Comparison of ENCODE assay signal across 1 cellular context in genomic region chr22:36340621-36341020, GRCh38.
TF ChIP-seq lines count a peak whose summit lies in the region.

No MANE protein-coding gene starts in this region.

TF ChIP-seq in HepG2, 621 proteins besides CTCF, POLR2A, EP300 and RAD21 (continued from another document and continues in another):
- no peak for TF ChIP-seq ZNF746 (CRISPR knock-in tag; IDR thresholded peaks at IDR 0.05)
- TF ChIP-seq SAP130 (CRISPR knock-in tag; IDR thresholded peaks at IDR 0.05; ENCODE audit: low read depth): 0 out of 2 replicates have a peak, but pooled peaks have one; percentile 32
- TF ChIP-seq ZSCAN9 (CRISPR knock-in tag; IDR thresholded peaks at IDR 0.05; ENCODE audit: borderline replicate concordance): no peak
- TF ChIP-seq HNF4A (CRISPR knock-in tag; IDR thresholded peaks at IDR 0.05): 0 out of 2 replicates have a peak, but pooled peaks have one; percentile 4
- TF ChIP-seq ZFP41 (CRISPR knock-in tag; IDR thresholded peaks at IDR 0.05; ENCODE audit: borderline replicate concordance): no peak
- peak; percentile 26; the same call in 1 of the 2 replicates for TF ChIP-seq NCOR1 (IDR thresholded peaks at IDR 0.05; ENCODE audit: borderline replicate concordance, low read length)
- TF ChIP-seq ZNF549 (CRISPR knock-in tag; IDR thresholded peaks at IDR 0.05): no peak
- no peak for TF ChIP-seq ZBTB44 (CRISPR knock-in tag; IDR thresholded peaks at IDR 0.05)
- no peak for TF ChIP-seq ZFP91 (CRISPR knock-in tag; IDR thresholded peaks at IDR 0.05; ENCODE audit: borderline replicate concordance)
- no peak for TF ChIP-seq IRF9 (CRISPR knock-in tag; IDR thresholded peaks at IDR 0.05; ENCODE audit: borderline replicate concordance)
- TF ChIP-seq, protein P1, sequence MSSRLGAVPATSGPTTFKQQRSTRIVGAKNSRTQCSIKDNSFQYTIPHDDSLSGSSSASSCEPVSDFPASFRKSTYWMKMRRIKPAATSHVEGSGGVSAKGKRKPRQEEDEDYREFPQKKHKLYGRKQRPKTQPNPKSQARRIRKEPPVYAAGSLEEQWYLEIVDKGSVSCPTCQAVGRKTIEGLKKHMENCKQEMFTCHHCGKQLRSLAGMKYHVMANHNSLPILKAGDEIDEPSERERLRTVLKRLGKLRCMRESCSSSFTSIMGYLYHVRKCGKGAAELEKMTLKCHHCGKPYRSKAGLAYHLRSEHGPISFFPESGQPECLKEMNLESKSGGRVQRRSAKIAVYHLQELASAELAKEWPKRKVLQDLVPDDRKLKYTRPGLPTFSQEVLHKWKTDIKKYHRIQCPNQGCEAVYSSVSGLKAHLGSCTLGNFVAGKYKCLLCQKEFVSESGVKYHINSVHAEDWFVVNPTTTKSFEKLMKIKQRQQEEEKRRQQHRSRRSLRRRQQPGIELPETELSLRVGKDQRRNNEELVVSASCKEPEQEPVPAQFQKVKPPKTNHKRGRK (CRISPR knock-in tag; IDR thresholded peaks at IDR 0.05): no peak
- TF ChIP-seq, protein P2, sequence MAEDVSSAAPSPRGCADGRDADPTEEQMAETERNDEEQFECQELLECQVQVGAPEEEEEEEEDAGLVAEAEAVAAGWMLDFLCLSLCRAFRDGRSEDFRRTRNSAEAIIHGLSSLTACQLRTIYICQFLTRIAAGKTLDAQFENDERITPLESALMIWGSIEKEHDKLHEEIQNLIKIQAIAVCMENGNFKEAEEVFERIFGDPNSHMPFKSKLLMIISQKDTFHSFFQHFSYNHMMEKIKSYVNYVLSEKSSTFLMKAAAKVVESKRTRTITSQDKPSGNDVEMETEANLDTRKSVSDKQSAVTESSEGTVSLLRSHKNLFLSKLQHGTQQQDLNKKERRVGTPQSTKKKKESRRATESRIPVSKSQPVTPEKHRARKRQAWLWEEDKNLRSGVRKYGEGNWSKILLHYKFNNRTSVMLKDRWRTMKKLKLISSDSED (CRISPR knock-in tag; IDR thresholded peaks at IDR 0.05): no peak
- no peak for TF ChIP-seq NFE2L1 (CRISPR knock-in tag; IDR thresholded peaks at IDR 0.05; ENCODE audit: borderline replicate concordance)
- TF ChIP-seq NR2F6 (IDR thresholded peaks at IDR 0.05): no peak; the same call in 1 of the 2 replicates
- TF ChIP-seq NR2F6 (CRISPR knock-in tag; IDR thresholded peaks at IDR 0.05): peak; percentile 71; the same call in 1 of the 2 replicates
- TF ChIP-seq RXRB (CRISPR knock-in tag; IDR thresholded peaks at IDR 0.05; ENCODE audit: borderline replicate concordance): 0 out of 2 replicates have a peak, but pooled peaks have one; percentile 18
- TF ChIP-seq CHD2 (IDR thresholded peaks at IDR 0.05; ENCODE audit: low read depth, low read length): no peak
- TF ChIP-seq ZNF878 (CRISPR knock-in tag; IDR thresholded peaks at IDR 0.05): no peak
- TF ChIP-seq FLYWCH1 (CRISPR knock-in tag; IDR thresholded peaks at IDR 0.05): no peak
- 0 out of 2 replicates have a peak, but pooled peaks have one; percentile 9 for TF ChIP-seq AKAP8 (CRISPR knock-in tag; IDR thresholded peaks at IDR 0.05)
- no peak for TF ChIP-seq KAT2B (IDR thresholded peaks at IDR 0.05; ENCODE audit: borderline replicate concordance, low read depth, low read length)
- no peak for TF ChIP-seq HOXD1 (CRISPR knock-in tag; IDR thresholded peaks at IDR 0.05)
- no peak for TF ChIP-seq ZEB1 (IDR thresholded peaks at IDR 0.05; ENCODE audit: insufficient replicate concordance, low read depth)
- TF ChIP-seq MTF2 (CRISPR knock-in tag; IDR thresholded peaks at IDR 0.05; ENCODE audit: borderline replicate concordance): no peak
- no peak for TF ChIP-seq POLR2AphosphoS2 (IDR thresholded peaks at IDR 0.05; ENCODE audit: low read depth, low read length)
- no peak for TF ChIP-seq TOE1 (CRISPR knock-in tag; IDR thresholded peaks at IDR 0.05)
- no peak for TF ChIP-seq SSRP1 (CRISPR knock-in tag; IDR thresholded peaks at IDR 0.05)
- TF ChIP-seq DMAP1 (CRISPR knock-in tag; IDR thresholded peaks at IDR 0.05): no peak
- TF ChIP-seq ZNF709 (CRISPR knock-in tag; IDR thresholded peaks at IDR 0.05): 0 out of 2 replicates have a peak, but pooled peaks have one; percentile 50
- no peak for TF ChIP-seq ZNF703 (CRISPR knock-in tag; IDR thresholded peaks at IDR 0.05; ENCODE audit: borderline replicate concordance)
- no peak for TF ChIP-seq CEBPB (IDR thresholded peaks at IDR 0.05; ENCODE audit: borderline replicate concordance, low read depth, low read length)
- no peak for TF ChIP-seq AHR (CRISPR knock-in tag; IDR thresholded peaks at IDR 0.05)
- no peak for TF ChIP-seq TCF7L2 (IDR thresholded peaks at IDR 0.05; ENCODE audit: low read depth, low read length)
- 0 out of 4 replicates have a peak, but pooled peaks of 1 of the 2 experiments have one; percentile 39 for TF ChIP-seq NR2F1 (CRISPR knock-in tag; IDR thresholded peaks at IDR 0.05)
- TF ChIP-seq ZBTB38 (CRISPR knock-in tag; IDR thresholded peaks at IDR 0.05): no peak; the same call in 1 of the 2 replicates
- no peak for TF ChIP-seq KMT2A (CRISPR knock-in tag; IDR thresholded peaks at IDR 0.05)
- TF ChIP-seq JUNB (CRISPR knock-in tag; IDR thresholded peaks at IDR 0.05; ENCODE audit: borderline replicate concordance): no peak
- TF ChIP-seq, protein P3, sequence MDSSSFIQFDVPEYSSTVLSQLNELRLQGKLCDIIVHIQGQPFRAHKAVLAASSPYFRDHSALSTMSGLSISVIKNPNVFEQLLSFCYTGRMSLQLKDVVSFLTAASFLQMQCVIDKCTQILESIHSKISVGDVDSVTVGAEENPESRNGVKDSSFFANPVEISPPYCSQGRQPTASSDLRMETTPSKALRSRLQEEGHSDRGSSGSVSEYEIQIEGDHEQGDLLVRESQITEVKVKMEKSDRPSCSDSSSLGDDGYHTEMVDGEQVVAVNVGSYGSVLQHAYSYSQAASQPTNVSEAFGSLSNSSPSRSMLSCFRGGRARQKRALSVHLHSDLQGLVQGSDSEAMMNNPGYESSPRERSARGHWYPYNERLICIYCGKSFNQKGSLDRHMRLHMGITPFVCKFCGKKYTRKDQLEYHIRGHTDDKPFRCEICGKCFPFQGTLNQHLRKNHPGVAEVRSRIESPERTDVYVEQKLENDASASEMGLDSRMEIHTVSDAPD (CRISPR knock-in tag; IDR thresholded peaks at IDR 0.05): no peak
- no peak for TF ChIP-seq ZNF777 (CRISPR knock-in tag; IDR thresholded peaks at IDR 0.05)
- 0 out of 2 replicates have a peak, but pooled peaks have one; percentile 56 for TF ChIP-seq U2AF2 (IDR thresholded peaks at IDR 0.05; ENCODE audit: low read depth, low read length)
- TF ChIP-seq, protein P4, sequence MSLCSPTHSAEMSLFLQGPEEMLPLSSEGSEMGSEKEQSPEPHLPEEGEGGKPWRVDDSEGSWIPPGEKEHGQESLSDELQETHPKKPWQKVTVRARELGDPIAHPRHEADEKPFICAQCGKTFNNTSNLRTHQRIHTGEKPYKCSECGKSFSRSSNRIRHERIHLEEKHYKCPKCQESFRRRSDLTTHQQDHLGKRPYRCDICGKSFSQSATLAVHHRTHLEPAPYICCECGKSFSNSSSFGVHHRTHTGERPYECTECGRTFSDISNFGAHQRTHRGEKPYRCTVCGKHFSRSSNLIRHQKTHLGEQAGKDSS (CRISPR knock-in tag; IDR thresholded peaks at IDR 0.05; ENCODE audit: borderline replicate concordance, low read depth): no peak
- no peak for TF ChIP-seq ZHX1 (CRISPR knock-in tag; IDR thresholded peaks at IDR 0.05; ENCODE audit: low read depth)
- TF ChIP-seq, protein P5, sequence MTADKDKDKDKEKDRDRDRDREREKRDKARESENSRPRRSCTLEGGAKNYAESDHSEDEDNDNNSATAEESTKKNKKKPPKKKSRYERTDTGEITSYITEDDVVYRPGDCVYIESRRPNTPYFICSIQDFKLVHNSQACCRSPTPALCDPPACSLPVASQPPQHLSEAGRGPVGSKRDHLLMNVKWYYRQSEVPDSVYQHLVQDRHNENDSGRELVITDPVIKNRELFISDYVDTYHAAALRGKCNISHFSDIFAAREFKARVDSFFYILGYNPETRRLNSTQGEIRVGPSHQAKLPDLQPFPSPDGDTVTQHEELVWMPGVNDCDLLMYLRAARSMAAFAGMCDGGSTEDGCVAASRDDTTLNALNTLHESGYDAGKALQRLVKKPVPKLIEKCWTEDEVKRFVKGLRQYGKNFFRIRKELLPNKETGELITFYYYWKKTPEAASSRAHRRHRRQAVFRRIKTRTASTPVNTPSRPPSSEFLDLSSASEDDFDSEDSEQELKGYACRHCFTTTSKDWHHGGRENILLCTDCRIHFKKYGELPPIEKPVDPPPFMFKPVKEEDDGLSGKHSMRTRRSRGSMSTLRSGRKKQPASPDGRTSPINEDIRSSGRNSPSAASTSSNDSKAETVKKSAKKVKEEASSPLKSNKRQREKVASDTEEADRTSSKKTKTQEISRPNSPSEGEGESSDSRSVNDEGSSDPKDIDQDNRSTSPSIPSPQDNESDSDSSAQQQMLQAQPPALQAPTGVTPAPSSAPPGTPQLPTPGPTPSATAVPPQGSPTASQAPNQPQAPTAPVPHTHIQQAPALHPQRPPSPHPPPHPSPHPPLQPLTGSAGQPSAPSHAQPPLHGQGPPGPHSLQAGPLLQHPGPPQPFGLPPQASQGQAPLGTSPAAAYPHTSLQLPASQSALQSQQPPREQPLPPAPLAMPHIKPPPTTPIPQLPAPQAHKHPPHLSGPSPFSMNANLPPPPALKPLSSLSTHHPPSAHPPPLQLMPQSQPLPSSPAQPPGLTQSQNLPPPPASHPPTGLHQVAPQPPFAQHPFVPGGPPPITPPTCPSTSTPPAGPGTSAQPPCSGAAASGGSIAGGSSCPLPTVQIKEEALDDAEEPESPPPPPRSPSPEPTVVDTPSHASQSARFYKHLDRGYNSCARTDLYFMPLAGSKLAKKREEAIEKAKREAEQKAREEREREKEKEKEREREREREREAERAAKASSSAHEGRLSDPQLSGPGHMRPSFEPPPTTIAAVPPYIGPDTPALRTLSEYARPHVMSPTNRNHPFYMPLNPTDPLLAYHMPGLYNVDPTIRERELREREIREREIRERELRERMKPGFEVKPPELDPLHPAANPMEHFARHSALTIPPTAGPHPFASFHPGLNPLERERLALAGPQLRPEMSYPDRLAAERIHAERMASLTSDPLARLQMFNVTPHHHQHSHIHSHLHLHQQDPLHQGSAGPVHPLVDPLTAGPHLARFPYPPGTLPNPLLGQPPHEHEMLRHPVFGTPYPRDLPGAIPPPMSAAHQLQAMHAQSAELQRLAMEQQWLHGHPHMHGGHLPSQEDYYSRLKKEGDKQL (CRISPR knock-in tag; IDR thresholded peaks at IDR 0.05; ENCODE audit: low read depth): no peak
- TF ChIP-seq ZNF790 (CRISPR knock-in tag; IDR thresholded peaks at IDR 0.05; ENCODE audit: borderline replicate concordance): no peak
- TF ChIP-seq RBFOX2 (IDR thresholded peaks at IDR 0.05; ENCODE audit: low read depth, low read length): no peak
- no peak for TF ChIP-seq ZNF33B (CRISPR knock-in tag; IDR thresholded peaks at IDR 0.05)
- TF ChIP-seq HNRNPLL (IDR thresholded peaks at IDR 0.05; ENCODE audit: low read depth, low read length, poor library complexity, severe bottlenecking): no peak
- no peak for TF ChIP-seq TBL1XR1 (IDR thresholded peaks at IDR 0.05; ENCODE audit: borderline replicate concordance, low read length, partially characterized antibody)
- TF ChIP-seq ZNF24 (IDR thresholded peaks at IDR 0.05): no peak
- TF ChIP-seq ZNF101 (CRISPR knock-in tag; IDR thresholded peaks at IDR 0.05; ENCODE audit: borderline replicate concordance, low read depth): no peak
- TF ChIP-seq RNF2 (conservative IDR thresholded peaks at IDR 0.05; ENCODE audit: low read depth): no peak
